In genomic region chr11:798093-798713, GRCh38 we compare ENCODE assay signal across 8 cellular contexts. TPM values are rescaled to one million over a fixed set of nuclear protein-coding genes. Genes with fewer than 3 reads are reported as not detected.
DNase-seq lines count a peak whose midpoint lies in the region; ATAC-seq and TF ChIP-seq lines count a peak whose summit lies in the region.

Gene SLC25A22, minus strand, starts transcription at chr11:798281. Its CDS starts 3,275 bp downstream, at chr11:795006.

- H3K36me3 ChIP-seq in liver (ENCODE audit: control insufficient read depth in 4 of 4, insufficient read depth in 3 of 4, low read depth in 1 of 4, low read length in 3 of 4): peaks cover 0 to 7% (median 2%) of the 10 kb centered on the region in 4 donors

- H3K4me3 ChIP-seq in AG04449 (ENCODE audit: low read depth, low read length) (peak within 1 kb of the TSS; percentile 81), liver (ENCODE audit: low read depth in 1 of 3, low read length in 3 of 3) (peak within 1 kb of the TSS; percentile 8 to 77 (median 46))

- no peaks in the 10 kb centered on the region for H3K9me3 Mint-ChIP-seq in activated CD4-positive, alpha-beta T cell treated with anti-CD3 and anti-CD28 coated beads, Interleukin-2, amount 10 ng/mL, durations not matched to agents 7 days and 5 days
- no peaks in the 10 kb centered on the region for H3K9me3 Mint-ChIP-seq in dendritic cell treated with granulocyte-macrophage colony-stimulating factor and Interleukin-4, amounts not matched to agents 40 ng/mL and 50 ng/mL, for 4 days

- H3K4me1 ChIP-seq in liver (ENCODE audit: control insufficient read depth in 4 of 4, insufficient read depth in 4 of 4, low read length in 3 of 4): peaks cover 11 to 46% (median 28%) of the 10 kb centered on the region in 4 donors

- H3K27me3 ChIP-seq in liver (ENCODE audit: control insufficient read depth in 4 of 4, insufficient read depth in 4 of 4, low read length in 3 of 4): no peaks in the 10 kb centered on the region

- H3K27ac ChIP-seq in liver (ENCODE audit: low read depth in 1 of 2, low read length in 2 of 2): peak within 1 kb of the TSS; percentile 97 to 98

- POLR2A ChIA-PET in AG04449 (lab: Yijun Ruan, JAX): interaction anchor here (1.3 kb wide), 1 partner anchor 21 kb away, joined by 6 read pairs; the partner anchor contains the start of gene PNPLA2
- POLR2A ChIA-PET in activated CD4-positive, alpha-beta T cell treated with anti-CD3 and anti-CD28 coated beads, Interleukin-2, amount 10 ng/mL, durations not matched to agents 7 days and 5 days (lab: Charles Lee): no interaction called here

- H3K27me3 Mint-ChIP-seq in activated CD4-positive, alpha-beta T cell treated with anti-CD3 and anti-CD28 coated beads, Interleukin-2, amount 10 ng/mL, durations not matched to agents 7 days and 5 days: no peaks in the 10 kb centered on the region
- H3K27me3 Mint-ChIP-seq in dendritic cell treated with granulocyte-macrophage colony-stimulating factor and Interleukin-4, amounts not matched to agents 40 ng/mL and 50 ng/mL, for 4 days: no peaks in the 10 kb centered on the region

- peaks cover 6% of the 10 kb centered on the region for H3K36me3 Mint-ChIP-seq in activated CD4-positive, alpha-beta T cell treated with anti-CD3 and anti-CD28 coated beads, Interleukin-2, amount 10 ng/mL, durations not matched to agents 7 days and 5 days (ENCODE audit: low read depth)
- peaks cover 61% of the 10 kb centered on the region for H3K36me3 Mint-ChIP-seq in dendritic cell treated with granulocyte-macrophage colony-stimulating factor and Interleukin-4, amounts not matched to agents 40 ng/mL and 50 ng/mL, for 4 days (ENCODE audit: low read depth)

- H3K9ac ChIP-seq in liver (ENCODE audit: low read depth in 1 of 2, low read length in 2 of 2): peak within 1 kb of the TSS; percentile 17 to 58

- peak within 1 kb of the TSS; percentile 84 for H3K4me3 Mint-ChIP-seq in activated CD4-positive, alpha-beta T cell treated with anti-CD3 and anti-CD28 coated beads, Interleukin-2, amount 10 ng/mL, durations not matched to agents 7 days and 5 days
- peak within 1 kb of the TSS; percentile 84 for H3K4me3 Mint-ChIP-seq in dendritic cell treated with granulocyte-macrophage colony-stimulating factor and Interleukin-4, amounts not matched to agents 40 ng/mL and 50 ng/mL, for 4 days

- DNase-seq in AG04449 (ENCODE audit: low read depth, low spot score) (no peak), NCI-H446 (lab: John Stamatoyannopoulos, UW) (peak; percentile 41 to 87)
- peak; percentile 82 for DNase-seq in activated CD4-positive, alpha-beta T cell treated with anti-CD3 and anti-CD28 coated beads, Interleukin-2, amount 10 ng/mL, durations not matched to agents 7 days and 5 days
- peak; percentile 85 for DNase-seq in stimulated activated CD4-positive, alpha-beta T cell treated with anti-CD3 and anti-CD28 coated beads, Interleukin-4, amount 100 ng/mL, for 24 hours

- 3% methylated on average over 69 of the region's 69 CpGs for WGBS in liver

- H3K9me3 ChIP-seq in liver (ENCODE audit: control insufficient read depth in 4 of 4, low read length in 3 of 4): no peaks in the 10 kb centered on the region

- ATAC-seq in GM18867 (IDR thresholded peaks at IDR 0.05; ENCODE audit: unreplicated experiment) (peak; percentile 67), HG03103 (IDR thresholded peaks at IDR 0.05; ENCODE audit: low read depth, unreplicated experiment) (peak; percentile 54)

- peaks cover 25% of the 10 kb centered on the region for H3K4me1 Mint-ChIP-seq in activated CD4-positive, alpha-beta T cell treated with anti-CD3 and anti-CD28 coated beads, Interleukin-2, amount 10 ng/mL, durations not matched to agents 7 days and 5 days
- H3K4me1 Mint-ChIP-seq in dendritic cell treated with granulocyte-macrophage colony-stimulating factor and Interleukin-4, amounts not matched to agents 40 ng/mL and 50 ng/mL, for 4 days (ENCODE audit: low read depth): peaks cover 33% of the 10 kb centered on the region

- intact Hi-C loops in dendritic cell treated with granulocyte-macrophage colony-stimulating factor and Interleukin-4, amounts not matched to agents 40 ng/mL and 50 ng/mL, for 4 days (cut with micrococcal nuclease): no loop called here

- CTCF ChIA-PET in AG04449 (lab: Yijun Ruan, JAX): interaction anchor here (0.7 to 1.7 kb wide), 10 partner anchors 8 to 136 kb away, joined by 3 to 6 read pairs (median 3); partner anchors contain the start of gene GATD1
- CTCF ChIA-PET in activated CD4-positive, alpha-beta T cell treated with anti-CD3 and anti-CD28 coated beads, Interleukin-2, amount 10 ng/mL, durations not matched to agents 7 days and 5 days (lab: Charles Lee): interaction anchor here (1.1 kb wide), 2 partner anchors 36 to 55 kb away, joined by 3 read pairs; no protein-coding TSS in a partner anchor

- peak in 1 of 2 donors; percentile 65 for TF ChIP-seq RAD21 in liver (IDR thresholded peaks at IDR 0.05)

- H3K27ac Mint-ChIP-seq in activated CD4-positive, alpha-beta T cell treated with anti-CD3 and anti-CD28 coated beads, Interleukin-2, amount 10 ng/mL, durations not matched to agents 7 days and 5 days: peak within 1 kb of the TSS; percentile 80
- peak within 1 kb of the TSS; percentile 79 for H3K27ac Mint-ChIP-seq in dendritic cell treated with granulocyte-macrophage colony-stimulating factor and Interleukin-4, amounts not matched to agents 40 ng/mL and 50 ng/mL, for 4 days

- peak; percentile 81 for TF ChIP-seq CTCF in AG04449 (IDR thresholded peaks at IDR 0.05; ENCODE audit: insufficient read depth, low read length, missing control alignments)
- peak; percentile 78 for TF ChIP-seq CTCF in liver (IDR thresholded peaks at IDR 0.05; ENCODE audit: low read depth, low read length, missing input control)

TF ChIP-seq in liver, 16 proteins besides CTCF, POLR2A, EP300 and RAD21:
- TF ChIP-seq ATF3 (IDR thresholded peaks at IDR 0.05) (no peak), TAF1 (conservative IDR thresholded peaks at IDR 0.05) (no peak), HNF4A (conservative IDR thresholded peaks at IDR 0.05) (no peak), JUND (IDR thresholded peaks at IDR 0.05) (no peak), FOXA1 (IDR thresholded peaks at IDR 0.05) (no peak), YY1 (IDR thresholded peaks at IDR 0.05) (no peak), FOXA2 (IDR thresholded peaks at IDR 0.05) (no peak), HNF4G (IDR thresholded peaks at IDR 0.05) (no peak), RXRA (IDR thresholded peaks at IDR 0.05) (no peak), NR2F2 (IDR thresholded peaks at IDR 0.05) (no peak), GABPA (IDR thresholded peaks at IDR 0.05 in 1 of 2, conservative IDR thresholded peaks at IDR 0.05 in 1 of 2) (no peak)
- TF ChIP-seq, protein P1, sequence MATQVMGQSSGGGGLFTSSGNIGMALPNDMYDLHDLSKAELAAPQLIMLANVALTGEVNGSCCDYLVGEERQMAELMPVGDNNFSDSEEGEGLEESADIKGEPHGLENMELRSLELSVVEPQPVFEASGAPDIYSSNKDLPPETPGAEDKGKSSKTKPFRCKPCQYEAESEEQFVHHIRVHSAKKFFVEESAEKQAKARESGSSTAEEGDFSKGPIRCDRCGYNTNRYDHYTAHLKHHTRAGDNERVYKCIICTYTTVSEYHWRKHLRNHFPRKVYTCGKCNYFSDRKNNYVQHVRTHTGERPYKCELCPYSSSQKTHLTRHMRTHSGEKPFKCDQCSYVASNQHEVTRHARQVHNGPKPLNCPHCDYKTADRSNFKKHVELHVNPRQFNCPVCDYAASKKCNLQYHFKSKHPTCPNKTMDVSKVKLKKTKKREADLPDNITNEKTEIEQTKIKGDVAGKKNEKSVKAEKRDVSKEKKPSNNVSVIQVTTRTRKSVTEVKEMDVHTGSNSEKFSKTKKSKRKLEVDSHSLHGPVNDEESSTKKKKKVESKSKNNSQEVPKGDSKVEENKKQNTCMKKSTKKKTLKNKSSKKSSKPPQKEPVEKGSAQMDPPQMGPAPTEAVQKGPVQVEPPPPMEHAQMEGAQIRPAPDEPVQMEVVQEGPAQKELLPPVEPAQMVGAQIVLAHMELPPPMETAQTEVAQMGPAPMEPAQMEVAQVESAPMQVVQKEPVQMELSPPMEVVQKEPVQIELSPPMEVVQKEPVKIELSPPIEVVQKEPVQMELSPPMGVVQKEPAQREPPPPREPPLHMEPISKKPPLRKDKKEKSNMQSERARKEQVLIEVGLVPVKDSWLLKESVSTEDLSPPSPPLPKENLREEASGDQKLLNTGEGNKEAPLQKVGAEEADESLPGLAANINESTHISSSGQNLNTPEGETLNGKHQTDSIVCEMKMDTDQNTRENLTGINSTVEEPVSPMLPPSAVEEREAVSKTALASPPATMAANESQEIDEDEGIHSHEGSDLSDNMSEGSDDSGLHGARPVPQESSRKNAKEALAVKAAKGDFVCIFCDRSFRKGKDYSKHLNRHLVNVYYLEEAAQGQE (IDR thresholded peaks at IDR 0.05): no peak
- TF ChIP-seq, protein P2, sequence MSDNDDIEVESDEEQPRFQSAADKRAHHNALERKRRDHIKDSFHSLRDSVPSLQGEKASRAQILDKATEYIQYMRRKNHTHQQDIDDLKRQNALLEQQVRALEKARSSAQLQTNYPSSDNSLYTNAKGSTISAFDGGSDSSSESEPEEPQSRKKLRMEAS (IDR thresholded peaks at IDR 0.05): no peak

RNA-seq across cellular contexts. Expression of gene SLC25A22, which starts in this region (rescaled TPM):
- 10 to 100 TPM; 45.9 to 49.1 TPM for total RNA-seq in activated CD4-positive, alpha-beta T cell treated with anti-CD3 and anti-CD28 coated beads, Interleukin-2, amount 10 ng/mL, durations not matched to agents 7 days and 5 days
- total RNA-seq in liver: 10 to 100 TPM in 1 of 2 donors, 1 to 10 TPM in 1; 5.3 to 15.1 TPM
- polyA plus RNA-seq in liver: 10 to 100 TPM in 1 of 2 donors, 1 to 10 TPM in 1; 9.0 to 26.8 TPM
